Comparison of ENCODE assay signal across 8 cellular contexts in the genomic region with DNA sequence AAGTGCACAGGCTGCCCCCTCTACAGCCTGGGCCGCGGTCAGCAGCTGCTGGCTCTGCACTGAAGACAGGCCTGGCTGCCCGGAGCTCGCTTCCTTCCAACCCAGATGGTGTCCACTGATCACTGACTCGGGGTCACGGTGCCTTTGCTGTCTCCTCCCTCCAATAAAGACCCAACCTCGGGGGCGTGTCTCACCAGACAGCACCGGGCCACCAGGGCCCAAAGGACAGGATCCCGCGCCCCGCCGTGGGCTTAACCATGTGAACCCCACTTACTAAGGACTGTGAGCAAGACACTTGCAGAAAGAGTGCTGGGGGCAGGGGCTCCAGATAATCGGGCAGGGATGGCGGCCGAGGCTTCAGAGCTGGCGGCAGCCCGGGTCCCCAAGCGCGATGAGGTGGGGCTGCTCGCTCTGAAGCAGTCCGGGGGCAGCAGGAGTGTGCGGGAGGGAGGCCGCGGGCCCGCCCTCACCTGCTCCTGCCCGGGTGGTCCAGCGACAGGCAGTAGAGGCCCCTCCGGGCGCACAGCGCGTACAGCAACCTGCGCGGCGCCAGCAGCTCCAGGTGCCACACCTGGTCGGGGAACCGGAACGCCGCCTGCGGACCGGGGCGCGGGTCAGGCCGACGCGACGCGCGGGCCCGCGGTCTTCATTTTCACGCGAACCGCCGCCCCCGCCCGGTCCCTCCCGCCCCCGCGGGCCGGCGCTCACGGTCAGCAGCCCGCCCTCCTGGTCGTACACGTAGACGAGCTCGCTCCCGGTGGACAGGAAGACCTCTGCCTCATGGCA. TPM values are rescaled to one million over a fixed set of nuclear protein-coding genes. Genes with fewer than 3 reads are reported as not detected.
DNase-seq lines count a peak whose midpoint lies in the region; ATAC-seq, FAIRE-seq and TF ChIP-seq lines count a peak whose summit lies in the region.

No MANE protein-coding gene starts in this region.

- H3K27ac Mint-ChIP-seq in stimulated activated naive CD8-positive, alpha-beta T cell treated with anti-CD3 and anti-CD28 coated beads, Interleukin-15, Interleukin-2, amounts not matched to agents 100 ng/mL and 50 ng/mL, for 24 hours, result peak overlapping the region; percentile 82
- H3K27ac Mint-ChIP-seq in immature natural killer cell, result peak overlapping the region; percentile 23 to 73 (median 50)

- peak overlapping the region; percentile 90 for H3K4me3 Mint-ChIP-seq in stimulated activated naive CD8-positive, alpha-beta T cell treated with anti-CD3 and anti-CD28 coated beads, Interleukin-15, Interleukin-2, amounts not matched to agents 100 ng/mL and 50 ng/mL, for 24 hours
- peak overlapping the region; percentile 81 to 93 (median 82) for H3K4me3 Mint-ChIP-seq in immature natural killer cell

- peak overlapping the region; percentile 75 for H3K4me2 ChIP-seq in Karpas-422 (ENCODE audit: low read depth, low read length, poor library complexity, severe bottlenecking)
- H3K4me2 ChIP-seq in GM12878 (ENCODE audit: control insufficient read depth, insufficient read depth), result peak overlapping the region; percentile 88

- H3K9me3 ChIP-seq in Karpas-422 (ENCODE audit: low read length) (no peaks in the 10 kb centered on the region), GM12878 (replicated peaks; ENCODE audit: control insufficient read depth, insufficient read depth, low read length) (no peaks in the 10 kb centered on the region), stomach (no peaks in the 10 kb centered on the region)

- BruUV-seq in GM12878 (replicated peaks; lab: Mats Ljungman, UMichigan), result no TSS peak

- H3K9ac ChIP-seq in Karpas-422 (ENCODE audit: low read length), result peak overlapping the region; percentile 93
- peak overlapping the region; percentile 74 for H3K9ac ChIP-seq in GM12878 (ENCODE audit: control insufficient read depth, insufficient read depth, low read length)

- no peak for FAIRE-seq in GM12878 (lab: Jason Lieb, UNC)

- peak overlapping the region; percentile 99 for H3K4me3 ChIP-seq in Karpas-422 (ENCODE audit: low read length)
- H3K4me3 ChIP-seq in GM12878, result peak overlapping the region; percentile 93
- H3K4me3 ChIP-seq in stomach, result peak overlapping the region; percentile 89 to 97 (median 96)

- peaks cover 28% of the 10 kb centered on the region for H3K79me2 ChIP-seq in Karpas-422 (ENCODE audit: low read length)
- peaks cover 24% of the 10 kb centered on the region for H3K79me2 ChIP-seq in GM12878 (ENCODE audit: control insufficient read depth, insufficient read depth, low read length)

- no peaks in the 10 kb centered on the region for H3K9me2 ChIP-seq in Karpas-422 (replicated peaks; ENCODE audit: insufficient read depth, low read length)

- in situ Hi-C loops in GM12878 (cut with MboI), result no loop called here

- SMC1A ChIA-PET in GM12878 (lab: Charles Lee; ENCODE audit: uncharacterized antibody, unreplicated experiment), result interaction anchor here (0.6 to 1.7 kb wide), 3 partner anchors 30 to 117 kb away, joined by 3 to 6 read pairs (median 5); no protein-coding TSS in a partner anchor

- peaks cover 4% of the 10 kb centered on the region for H4K20me1 ChIP-seq in Karpas-422 (ENCODE audit: insufficient read depth, low read depth, low read length)
- H4K20me1 ChIP-seq in GM12878 (ENCODE audit: control insufficient read depth, insufficient read depth), result no peaks in the 10 kb centered on the region

- TF ChIP-seq CTCF in GM12878 (IDR thresholded peaks at IDR 0.05 in 2 of 3, conservative IDR thresholded peaks at IDR 0.05 in 1 of 3; ENCODE audit: control insufficient read depth in 2 of 3, extremely low read depth in 1 of 3, insufficient read depth in 1 of 3, low read depth in 3 of 3, low read length in 3 of 3), result no peak
- TF ChIP-seq CTCF in stomach (IDR thresholded peaks at IDR 0.05), result no peak

- H3K36me3 Mint-ChIP-seq in stimulated activated naive CD8-positive, alpha-beta T cell treated with anti-CD3 and anti-CD28 coated beads, Interleukin-15, Interleukin-2, amounts not matched to agents 100 ng/mL and 50 ng/mL, for 24 hours (ENCODE audit: low read depth), result peaks cover 19% of the 10 kb centered on the region
- H3K36me3 Mint-ChIP-seq in immature natural killer cell, result peaks cover 0 to 7% (median 0%) of the 10 kb centered on the region in 3 donors

- DNase-seq in stimulated activated naive CD8-positive, alpha-beta T cell treated with anti-CD3 and anti-CD28 coated beads, Interleukin-15, Interleukin-2, amounts not matched to agents 100 U/mL and 50 U/mL, for 24 hours, result no peak
- DNase-seq in Karpas-422, result peak; percentile 59
- DNase-seq in GM12878 (ENCODE audit: low read depth, low spot score), result no peak
- DNase-seq in immature natural killer cell, result no peak
- no peak for DNase-seq in stomach
- no peak for DNase-seq in NCI-H1417 treated with DMSO at 0.1 percent for 48 hours (lab: John Stamatoyannopoulos, UW)

- H3K36me3 ChIP-seq in Karpas-422 (ENCODE audit: insufficient read depth, low read length) (peaks cover 3% of the 10 kb centered on the region; the same call in 1 of the 2 replicates), GM12878 (ENCODE audit: control insufficient read depth in 2 of 2, insufficient read depth in 2 of 2, low read length in 1 of 2) (peaks cover 11 to 24% of the 10 kb centered on the region in 2 experiments; a peak in 3 of 4 replicates), stomach (peaks cover 22 to 51% (median 47%) of the 10 kb centered on the region in 4 donors)

- TF ChIP-seq EP300 in GM12878 (IDR thresholded peaks at IDR 0.05; ENCODE audit: borderline replicate concordance in 1 of 2, control insufficient read depth in 1 of 2, low read depth in 2 of 2, low read length in 2 of 2), result no peak
- no peak for TF ChIP-seq EP300 in stomach (IDR thresholded peaks at IDR 0.05)

- peaks cover 43% of the 10 kb centered on the region for H3K4me1 Mint-ChIP-seq in stimulated activated naive CD8-positive, alpha-beta T cell treated with anti-CD3 and anti-CD28 coated beads, Interleukin-15, Interleukin-2, amounts not matched to agents 100 ng/mL and 50 ng/mL, for 24 hours (ENCODE audit: low read depth)
- peaks cover 33 to 36% of the 10 kb centered on the region in 2 donors for H3K4me1 Mint-ChIP-seq in immature natural killer cell

- H3K27ac ChIP-seq in Karpas-422 (ENCODE audit: low read length) (peak overlapping the region; percentile 54), GM12878 (ENCODE audit: control insufficient read depth, insufficient read depth) (peak overlapping the region; percentile 58), stomach (peak overlapping the region; percentile 86 to 92 (median 91))

- RAD21 ChIA-PET in GM12878 (lab: Charles Lee; ENCODE audit: unreplicated experiment), result interaction anchor here (0.9 to 2.9 kb wide), 9 partner anchors 10 to 313 kb away, joined by 3 to 17 read pairs (median 4); a partner anchor contains a TSS

- TF ChIP-seq POLR2A in GM12878 (IDR thresholded peaks at IDR 0.05; ENCODE audit: low read depth, low read length) (no peak), stomach (IDR thresholded peaks at IDR 0.05) (no peak)

- intact Hi-C loops in GM12878 (cut with micrococcal nuclease; ENCODE audit: unreplicated experiment) (loop anchor here (2.0 kb wide), 1 partner anchor 35 kb away; no protein-coding TSS in a partner anchor), stomach (cut with DNase I; ENCODE audit: low total_unique reads) (no loop called here)

- POLR2A ChIA-PET in GM12878 (lab: Charles Lee), result interaction anchor here (1.0 to 3.0 kb wide), 9 partner anchors 31 to 151 kb away, joined by 3 to 34 read pairs (median 7); a partner anchor contains a TSS

- H2AFZ ChIP-seq in Karpas-422 (ENCODE audit: low read length) (peak overlapping the region; percentile 95; the same call in 1 of the 2 replicates), GM12878 (ENCODE audit: control insufficient read depth, low read depth, low read length) (peak overlapping the region; percentile 48)

- no peaks in the 10 kb centered on the region for H3K27me3 Mint-ChIP-seq in stimulated activated naive CD8-positive, alpha-beta T cell treated with anti-CD3 and anti-CD28 coated beads, Interleukin-15, Interleukin-2, amounts not matched to agents 100 ng/mL and 50 ng/mL, for 24 hours
- peaks cover 5 to 18% (median 7%) of the 10 kb centered on the region in 3 donors for H3K27me3 Mint-ChIP-seq in immature natural killer cell (ENCODE audit: low read depth in 3 of 3)

- no peak for ATAC-seq in stimulated activated naive CD8-positive, alpha-beta T cell treated with anti-CD3 and anti-CD28 coated beads, Interleukin-15, Interleukin-2, amounts not matched to agents 100 U/mL and 50 U/mL, for 24 hours
- ATAC-seq in GM12878, result peak; percentile 3
- ATAC-seq in GM21723 (IDR thresholded peaks at IDR 0.05; ENCODE audit: unreplicated experiment), result no peak

- CTCF ChIA-PET in GM12878 (lab: Yijun Ruan, JAX), result interaction anchor here (1.4 to 2.0 kb wide), 2 partner anchors 46 to 49 kb away, joined by 5 to 13 read pairs; no protein-coding TSS in a partner anchor

- no peaks in the 10 kb centered on the region for H3K9me3 Mint-ChIP-seq in stimulated activated naive CD8-positive, alpha-beta T cell treated with anti-CD3 and anti-CD28 coated beads, Interleukin-15, Interleukin-2, amounts not matched to agents 100 ng/mL and 50 ng/mL, for 24 hours
- no peaks in the 10 kb centered on the region for H3K9me3 Mint-ChIP-seq in immature natural killer cell

- TF ChIP-seq RAD21 in GM12878 (IDR thresholded peaks at IDR 0.05; ENCODE audit: insufficient read depth, low read depth, low read length), result no peak

- no peaks in the 10 kb centered on the region for H3K27me3 ChIP-seq in Karpas-422 (ENCODE audit: low read length)
- H3K27me3 ChIP-seq in GM12878 (replicated peaks in 1 of 2; ENCODE audit: control insufficient read depth in 2 of 2, insufficient read depth in 2 of 2, low read length in 1 of 2), result no peaks in the 10 kb centered on the region
- H3K27me3 ChIP-seq in stomach, result no peaks in the 10 kb centered on the region

- 0% methylated on average over 25 of the region's 69 CpGs for WGBS in GM12878 (ENCODE audit: insufficient coverage, insufficient replicate concordance, low lambda C conversion rate, missing lambda C conversion rate)
- 0 to 3% (median 2%) methylated on average over 10 to 69 of the region's 69 CpGs for WGBS in stomach, 5 donors

- peaks cover 21% of the 10 kb centered on the region for H3K4me1 ChIP-seq in Karpas-422 (ENCODE audit: low read length)
- peaks cover 14% of the 10 kb centered on the region for H3K4me1 ChIP-seq in GM12878 (ENCODE audit: control insufficient read depth, insufficient read depth, low read length)
- H3K4me1 ChIP-seq in stomach, result peaks cover 24 to 47% (median 34%) of the 10 kb centered on the region in 4 donors

RNA-seq across cellular contexts. Expression of a gene that starts 0.5 kb away (rescaled TPM):
- total RNA-seq in Karpas-422 (2014; rRNA removed; shearing (Covaris generic); ENCODE audit: low replicate concordance), result 14.8 and 30.9 TPM in 2 replicates
- total RNA-seq in GM12878 (2013; cell fraction: nucleolus; rRNA removed), result 86.7 and 99.0 TPM in 2 replicates
- total RNA-seq in GM12878 (2014; rRNA removed) (25.1 and 25.8 TPM in 2 replicates), GM12878 (2014; rRNA removed; fragmentation: Illumina TruSeq; extraction: Trizol) (8.1 and 12.2 TPM in 2 replicates), GM12878 (2021) (39.6 and 46.2 TPM in 2 replicates), stomach (100 to 1,000 TPM in 1 of 5 donors, 10 to 100 TPM in 4; 11.9 to 130 (median 51.8) TPM)
- polyA plus RNA-seq in GM12878 (2011; ENCODE audit: low read depth), result 6.6 TPM
- polyA plus RNA-seq in GM12878 (2011; rRNA removed) (3.4 and 8.1 TPM in 2 replicates), GM12878 (2014; fragmentation: Illumina TruSeq; extraction: Trizol) (1.4 and 5.2 TPM in 2 replicates), GM12878 (2014; fragmentation: Nextera tagmentation; extraction: Ambion mirVana) (under 1 TPM; 0.11 to 0.49 TPM), GM12878 (2014; rRNA removed) (34.4 and 39.8 TPM in 2 replicates), GM12878 (2016; fragmentation: Nextera tagmentation; extraction: Ambion mirVana) (10 to 100 TPM; 22.0 to 26.8 TPM), immature natural killer cell (10 to 100 TPM; 11.4 to 25.0 (median 14.5) TPM), stomach (10 to 100 TPM; 12.2 to 17.1 (median 17.0) TPM)
- 16.4 and 25.8 TPM in 2 replicates for polyA plus RNA-seq in GM12878 (2011; cell fraction: cytosol; rRNA removed)
- 52.4 and 74.0 TPM in 2 replicates for polyA plus RNA-seq in GM12878 (2011; cell fraction: nucleus; rRNA removed)
- polyA plus RNA-seq in GM12878 (2012), result 16.2 and 18.9 TPM in 2 replicates
- 8.9 and 32.2 TPM in 2 replicates for polyA minus RNA-seq in GM12878 (2011; rRNA and poly(A)+ RNA removed)
- 13.6 and 14.8 TPM in 2 replicates for polyA minus RNA-seq in GM12878 (2011; cell fraction: cytosol; rRNA and poly(A)+ RNA removed)
- polyA minus RNA-seq in GM12878 (2011; cell fraction: nucleus; rRNA and poly(A)+ RNA removed), result 36.3 and 44.7 TPM in 2 replicates

RNA-seq across cellular contexts. Expression of a gene that starts 23.5 kb away (rescaled TPM):
- total RNA-seq in Karpas-422 (2014; rRNA removed; shearing (Covaris generic); ENCODE audit: low replicate concordance), result 0.63 and 1.2 TPM in 2 replicates
- 19.6 and 21.4 TPM in 2 replicates for total RNA-seq in GM12878 (2013; cell fraction: nucleolus; rRNA removed)
- total RNA-seq in GM12878 (2014; rRNA removed) (1.2 and 1.8 TPM in 2 replicates), GM12878 (2014; rRNA removed; fragmentation: Illumina TruSeq; extraction: Trizol) (0.14 and 0.58 TPM in 2 replicates), GM12878 (2021) (2.1 and 2.7 TPM in 2 replicates), stomach (10 to 100 TPM in 1 of 5 donors, 1 to 10 TPM in 3, not detected in 1; 2.8 to 21.7 (median 6.2) TPM)
- polyA plus RNA-seq in GM12878 (2011; ENCODE audit: low read depth), result not detected
- polyA plus RNA-seq in GM12878 (2011; rRNA removed) (0.29 and 0.65 TPM in 2 replicates), GM12878 (2014; fragmentation: Illumina TruSeq; extraction: Trizol) (0.19 and 0.24 TPM in 2 replicates), GM12878 (2014; fragmentation: Nextera tagmentation; extraction: Ambion mirVana) (not detected), GM12878 (2014; rRNA removed) (1.9 and 2.0 TPM in 2 replicates), GM12878 (2016; fragmentation: Nextera tagmentation; extraction: Ambion mirVana) (under 1 TPM in 1 of 2 experiments, not detected in 1; 0.12 TPM), immature natural killer cell (under 1 TPM in 1 of 3 donors, not detected in 2; 0.23 TPM), stomach (1 to 10 TPM in 2 of 3 donors, under 1 TPM in 1; 0.90 to 2.7 (median 2.1) TPM)
- polyA plus RNA-seq in GM12878 (2011; cell fraction: cytosol; rRNA removed), result 0.69 and 1.0 TPM in 2 replicates
- polyA plus RNA-seq in GM12878 (2011; cell fraction: nucleus; rRNA removed), result 6.3 and 7.2 TPM in 2 replicates
- polyA plus RNA-seq in GM12878 (2012), result 1.5 and 1.6 TPM in 2 replicates
- polyA minus RNA-seq in GM12878 (2011; rRNA and poly(A)+ RNA removed), result 0.44 and 2.2 TPM in 2 replicates
- 0.80 and 1.0 TPM in 2 replicates for polyA minus RNA-seq in GM12878 (2011; cell fraction: cytosol; rRNA and poly(A)+ RNA removed)
- 3.7 and 4.2 TPM in 2 replicates for polyA minus RNA-seq in GM12878 (2011; cell fraction: nucleus; rRNA and poly(A)+ RNA removed)

RNA-seq across cellular contexts. Expression of a gene that starts 39.1 kb away (rescaled TPM):
- 2,634 and 2,913 TPM in 2 replicates for total RNA-seq in Karpas-422 (2014; rRNA removed; shearing (Covaris generic); ENCODE audit: low replicate concordance)
- total RNA-seq in GM12878 (2013; cell fraction: nucleolus; rRNA removed), result 961 and 1,180 TPM in 2 replicates
- 5,146 and 5,299 TPM in 2 replicates for total RNA-seq in GM12878 (2014; rRNA removed)
- total RNA-seq in GM12878 (2014; rRNA removed; fragmentation: Illumina TruSeq; extraction: Trizol), result 2,069 and 2,477 TPM in 2 replicates
- total RNA-seq in GM12878 (2021), result 5,806 and 6,105 TPM in 2 replicates
- polyA plus RNA-seq in GM12878 (2011; ENCODE audit: low read depth), result 2,827 TPM
- polyA plus RNA-seq in GM12878 (2011; rRNA removed), result 466 and 810 TPM in 2 replicates
- 2,470 and 3,258 TPM in 2 replicates for polyA plus RNA-seq in GM12878 (2011; cell fraction: cytosol; rRNA removed)
- polyA plus RNA-seq in GM12878 (2011; cell fraction: nucleus; rRNA removed), result 3,407 and 5,928 TPM in 2 replicates
- polyA plus RNA-seq in GM12878 (2012), result 4,353 and 5,466 TPM in 2 replicates
- 1,415 and 2,801 TPM in 2 replicates for polyA plus RNA-seq in GM12878 (2014; fragmentation: Illumina TruSeq; extraction: Trizol)
- 1,000 to 10,000 TPM in 1 of 2 experiments, 100 to 1,000 TPM in 1; 969 to 1,906 TPM for polyA plus RNA-seq in GM12878 (2014; fragmentation: Nextera tagmentation; extraction: Ambion mirVana)
- polyA plus RNA-seq in GM12878 (2014; rRNA removed), result 4,499 and 5,417 TPM in 2 replicates
- 1,000 to 10,000 TPM; 4,621 to 4,893 TPM for polyA plus RNA-seq in GM12878 (2016; fragmentation: Nextera tagmentation; extraction: Ambion mirVana)
- 709 and 994 TPM in 2 replicates for polyA minus RNA-seq in GM12878 (2011; rRNA and poly(A)+ RNA removed)
- polyA minus RNA-seq in GM12878 (2011; cell fraction: cytosol; rRNA and poly(A)+ RNA removed), result 871 and 986 TPM in 2 replicates
- polyA minus RNA-seq in GM12878 (2011; cell fraction: nucleus; rRNA and poly(A)+ RNA removed), result 602 and 1,073 TPM in 2 replicates
- polyA plus RNA-seq in immature natural killer cell, result 1,000 to 10,000 TPM; 1,637 to 3,074 (median 2,788) TPM
- 1,000 to 10,000 TPM in 4 of 5 donors, 100 to 1,000 TPM in 1; 978 to 2,952 (median 1,777) TPM for total RNA-seq in stomach
- polyA plus RNA-seq in stomach, result 1,000 to 10,000 TPM; 1,866 to 2,457 (median 2,070) TPM
